16 cellular contexts compared by ENCODE assay signal in genomic region chr2:23698116-23698732, GRCh38.
"Had no signal": no experiment of that assay in that cellular context is flagged by ENCODE, and none has a peak within 500 bp of the region (broad histone marks: within the 10 kb centered on the region; RNA-seq: fewer than 3 reads in every experiment).

No MANE protein-coding gene starts in this region.

- DNase-seq: activated CD4-positive, alpha-beta T cell treated with anti-CD3 and anti-CD28 coated beads, Interleukin-2, amount 10 ng/mL, durations not matched to agents 24 days and 14 days; activated CD8-positive, alpha-beta T cell treated with anti-CD3 and anti-CD28 coated beads, Interleukin-2, amount 10 ng/mL, durations not matched to agents 7 days and 5 days; activated naive CD4-positive, alpha-beta T cell treated with anti-CD3 and anti-CD28 coated beads for 36 hours; activated T-cell treated with anti-CD3 and anti-CD28 coated beads, Interleukin-2, amount 50 U/mL, for 24 hours; effector memory CD4-positive, alpha-beta T cell; left colon; midbrain; ovary; stimulated activated CD4-positive, alpha-beta T cell treated with anti-CD3 and anti-CD28 coated beads, Interleukin-4, amount 100 ng/mL, for 1 hour; stomach; testis had no signal

- H3K9me3 ChIP-seq: ovary, right lobe of liver, stomach, testis, upper lobe of left lung had no signal

- H3K4me2 ChIP-seq: hepatocyte had no signal

- H3K4me1 ChIP-seq: right lobe of liver, testis had no signal

- H3K36me3 ChIP-seq: ovary, right lobe of liver had no signal

- H3K27ac ChIP-seq: hepatocyte, ovary, right lobe of liver, testis had no signal

- H3K79me2 ChIP-seq: hepatocyte had no signal

- H3K27me3 ChIP-seq: hepatocyte, ovary, right lobe of liver, stomach, testis, upper lobe of left lung had no signal

- H2AFZ ChIP-seq: hepatocyte had no signal

- H3K4me3 ChIP-seq: hepatocyte, lung, ovary, right lobe of liver, smooth muscle cell, stomach, testis, upper lobe of left lung had no signal

- ATAC-seq: activated CD8-positive, alpha-beta T cell treated with anti-CD3 and anti-CD28 coated beads, Interleukin-2, amount 10 ng/mL, durations not matched to agents 7 days and 5 days; left colon had no signal
